Comparison of ENCODE assay signal across 24 cellular contexts in the genomic region with DNA sequence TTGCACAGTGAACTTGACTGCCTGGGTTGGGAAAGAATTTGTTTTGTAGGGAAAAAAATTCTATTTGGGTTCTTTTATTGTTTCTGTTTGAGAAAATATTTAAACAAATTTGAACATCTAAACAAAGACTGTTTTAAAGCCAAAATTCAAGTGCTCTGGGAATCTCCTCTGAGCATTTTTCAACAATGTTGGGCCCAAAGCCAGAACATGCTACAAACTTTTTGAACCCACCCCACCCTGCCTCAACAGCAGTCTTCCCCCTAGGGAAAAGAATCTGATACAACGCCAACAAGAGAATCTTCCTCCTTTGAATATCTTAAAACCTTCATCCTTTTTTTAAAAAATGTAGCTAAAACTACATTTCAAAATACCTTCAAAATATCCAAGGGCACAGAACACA. TPM values are rescaled to one million over a fixed set of nuclear protein-coding genes. Genes with fewer than 3 reads are reported as not detected.
"Had no signal": no experiment of that assay in that cellular context is flagged by ENCODE, and none has a peak within 500 bp of the region (broad histone marks: within the 10 kb centered on the region; RNA-seq: fewer than 3 reads in every experiment).

No MANE protein-coding gene starts in this region.

- H3K9me3 ChIP-seq: right lobe of liver had no signal

- ATAC-seq: activated CD4-positive, alpha-beta T cell treated with anti-CD3 and anti-CD28 coated beads for 36 hours; activated CD8-positive, alpha-beta memory T cell treated with anti-CD3 and anti-CD28 coated beads, Interleukin-2, amount 10 ng/mL, durations not matched to agents 7 days and 5 days; activated CD8-positive, alpha-beta T cell treated with anti-CD3 and anti-CD28 coated beads, Interleukin-2, amount 10 ng/mL, durations not matched to agents 7 days and 5 days; activated naive CD4-positive, alpha-beta T cell treated with anti-CD3 and anti-CD28 coated beads, Interleukin-2, amount 50 U/mL, for 72 hours; activated T-cell treated with anti-CD3 and anti-CD28 coated beads, Interleukin-2, amount 50 U/mL, for 72 hours; left lung; mucosa of descending colon; natural killer cell treated with Interleukin-12 subunit alpha and Interleukin-12 subunit beta and Interleukin-15 and Interleukin-18, amount 100 ng/mL, for 72 hours; right lobe of liver; stimulated activated effector memory CD8-positive, alpha-beta T cell treated with anti-CD3 and anti-CD28 coated beads, Interleukin-12 subunit alpha, Interleukin-12 subunit beta, amount 100 ng/mL, for 72 hours had no signal

- H3K4me3 ChIP-seq: heart left ventricle, left lung, mucosa of descending colon, right lobe of liver, skin epidermis, thoracic aorta had no signal

- H3K27ac ChIP-seq: left lung, right lobe of liver, thoracic aorta had no signal

- H3K4me1 ChIP-seq: left lung, right lobe of liver had no signal

- DNase-seq: activated CD4-positive, alpha-beta T cell treated with anti-CD3 and anti-CD28 coated beads for 36 hours; activated CD4-positive, CD25-positive, alpha-beta regulatory T cell; activated CD8-positive, alpha-beta memory T cell treated with anti-CD3 and anti-CD28 coated beads, Interleukin-2, amount 10 ng/mL, durations not matched to agents 7 days and 5 days; activated CD8-positive, alpha-beta T cell treated with anti-CD3 and anti-CD28 coated beads, Interleukin-2, amount 10 ng/mL, durations not matched to agents 7 days and 5 days; activated naive CD4-positive, alpha-beta T cell; activated T-cell treated with anti-CD3 and anti-CD28 coated beads for 4 hours; activated T-cell treated with anti-CD3 and anti-CD28 coated beads, Interleukin-2, amount 50 U/mL, for 72 hours; anterior cingulate cortex; effector CD8-positive, alpha-beta T cell; erythroblast; left lung; mucosa of descending colon; posterior cingulate gyrus; right lobe of liver; stimulated activated CD4-positive, alpha-beta T cell treated with anti-CD3 and anti-CD28 coated beads, Interleukin-12 subunit alpha, Interleukin-12 subunit beta, amount 100 ng/mL, for 4 hours; stimulated activated CD4-positive, alpha-beta T cell treated with anti-CD3 and anti-CD28 coated beads, Interleukin-4, amount 100 ng/mL, for 24 hours; T-helper 1 cell; trophoblast cell had no signal

- H3K27me3 ChIP-seq: heart left ventricle, left lung, right lobe of liver had no signal

- H3K36me3 ChIP-seq: heart left ventricle, left lung, right lobe of liver, thoracic aorta had no signal

RNA-seq across cellular contexts. Expression of gene NID2, which starts 20.3 kb away (rescaled TPM):
- total RNA-seq: activated CD4-positive, alpha-beta T cell treated with anti-CD3 and anti-CD28 coated beads for 36 hours; activated naive CD4-positive, alpha-beta T cell treated with anti-CD3 and anti-CD28 coated beads, Interleukin-2, amount 50 U/mL, for 72 hours had no signal
